ENCODE assay signal across 8 cellular contexts in the genomic region with DNA sequence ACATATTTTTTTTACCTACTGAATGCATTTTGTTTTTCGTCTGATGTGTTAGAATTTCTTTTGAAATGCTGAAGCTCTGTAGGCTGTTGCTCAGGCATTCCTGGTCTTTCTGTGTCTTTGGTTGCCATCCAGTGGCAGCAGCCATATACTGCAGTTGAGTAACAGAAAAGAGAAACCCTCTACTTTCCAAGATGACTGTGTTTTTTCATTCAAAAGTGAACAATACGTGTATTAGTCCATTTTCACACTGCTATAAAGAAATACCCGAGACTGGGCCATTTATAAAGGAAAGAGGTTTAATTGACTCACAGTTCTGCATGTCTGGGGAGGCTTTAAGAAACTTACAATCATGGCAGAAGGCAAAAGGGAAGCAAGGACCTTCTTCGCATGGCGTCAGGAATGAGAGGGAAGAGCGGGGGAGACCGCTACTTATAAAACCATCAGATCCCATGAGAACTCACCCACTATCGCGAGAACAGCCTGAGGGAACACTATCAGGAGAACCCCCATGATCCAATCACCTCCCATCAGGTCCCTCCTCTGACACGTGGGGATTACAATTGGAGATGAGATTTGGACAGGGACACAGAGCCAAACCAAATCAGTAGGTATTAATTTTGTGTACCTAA. TPM values are rescaled to one million over a fixed set of nuclear protein-coding genes. Genes with fewer than 3 reads are reported as not detected.
DNase-seq lines count a peak whose midpoint lies in the region; ATAC-seq, FAIRE-seq and TF ChIP-seq lines count a peak whose summit lies in the region.

No MANE protein-coding gene starts in this region.

- H3K4me1 ChIP-seq in iPS-20b (ENCODE audit: insufficient read depth, low read length) (no peaks in the 10 kb centered on the region), smooth muscle cell (ENCODE audit: low read depth) (peaks cover 4% of the 10 kb centered on the region)

- H3K4me3 ChIP-seq in brain microvascular endothelial cell (ENCODE audit: low read depth, low read length): peak overlapping the region; percentile 28
- H3K4me3 ChIP-seq in iPS-20b (ENCODE audit: low read length): peak overlapping the region; percentile 52; the same call in 1 of the 2 replicates
- H3K4me3 ChIP-seq in smooth muscle cell: peak overlapping the region; percentile 45

- no peak overlapping the region for H3K9ac ChIP-seq in iPS-20b (ENCODE audit: low read depth, low read length)
- no peak overlapping the region for H3K9ac ChIP-seq in smooth muscle cell (ENCODE audit: low read depth)

- H3K4me2 ChIP-seq in smooth muscle cell: peak overlapping the region; percentile 77

- no peaks in the 10 kb centered on the region for H4K20me1 ChIP-seq in smooth muscle cell (ENCODE audit: low read depth)

- H3K27ac ChIP-seq in brain microvascular endothelial cell (no peak overlapping the region), iPS-20b (ENCODE audit: low read length) (no peak overlapping the region), smooth muscle cell (ENCODE audit: low read depth) (no peak overlapping the region)

- H3K9me3 ChIP-seq in iPS-20b (ENCODE audit: insufficient read depth, low read depth, low read length) (no peaks in the 10 kb centered on the region), smooth muscle cell (replicated peaks; ENCODE audit: low read depth) (no peaks in the 10 kb centered on the region)

- no peaks in the 10 kb centered on the region for H3K79me2 ChIP-seq in smooth muscle cell (ENCODE audit: low read depth)

- in situ Hi-C loops in brain microvascular endothelial cell (cut with HindIII; ENCODE audit: low pct_ligation_motif_present, low sequenced_read_pairs): no loop called here

- H3F3A ChIP-seq in smooth muscle cell (ENCODE audit: low read depth): no peaks in the 10 kb centered on the region

- TF ChIP-seq CTCF in brain microvascular endothelial cell (IDR thresholded peaks at IDR 0.05; ENCODE audit: low read depth, low read length, missing control alignments) (peak; percentile 85), smooth muscle cell (IDR thresholded peaks at IDR 0.05; ENCODE audit: borderline replicate concordance, insufficient read depth, poor library complexity, severe bottlenecking) (peak; percentile 71)

- 22% methylated on average over 10 of the region's 10 CpGs for WGBS in smooth muscle cell (ENCODE audit: low lambda C conversion rate)

- FAIRE-seq in H54 (lab: Jason Lieb, UNC): peak; percentile 93

- ATAC-seq in GM18873 (IDR thresholded peaks at IDR 0.05; ENCODE audit: low FRiP score, unreplicated experiment): no peak

- peak; percentile 57; the same call in 1 of the 2 replicates for TF ChIP-seq POLR2A in H54 (IDR thresholded peaks at IDR 0.05; ENCODE audit: low read depth, low read length)

- peak overlapping the region; percentile 60 for H2AFZ ChIP-seq in smooth muscle cell (ENCODE audit: low read depth)

- DNase-seq in DMS53 treated with DMSO at 0.1 percent for 48 hours (lab: John Stamatoyannopoulos, UW; ENCODE audit: unreplicated experiment): peak; percentile 62
- peak; percentile 40 for DNase-seq in H54 (ENCODE audit: insufficient read length, low spot score)
- DNase-seq in NCI-H1436 treated with DMSO at 0.1 percent for 48 hours (lab: John Stamatoyannopoulos, UW): peak; percentile 31
- DNase-seq in T-helper 9 cell: peak; percentile 32
- DNase-seq in brain microvascular endothelial cell: peak; percentile 80
- DNase-seq in smooth muscle cell (lab: John Stamatoyannopoulos, UW; ENCODE audit: unreplicated experiment): no peak

- H3K36me3 ChIP-seq in brain microvascular endothelial cell (replicated peaks) (no peaks in the 10 kb centered on the region), iPS-20b (ENCODE audit: insufficient read depth, low read depth, low read length) (no peaks in the 10 kb centered on the region), smooth muscle cell (ENCODE audit: low read depth) (no peaks in the 10 kb centered on the region)

- H3K27me3 ChIP-seq in brain microvascular endothelial cell (replicated peaks) (no peaks in the 10 kb centered on the region), iPS-20b (ENCODE audit: insufficient read depth, low read length) (peaks cover 19% of the 10 kb centered on the region), smooth muscle cell (ENCODE audit: low read depth) (no peaks in the 10 kb centered on the region)

RNA-seq across cellular contexts. Expression of a gene that starts 4.7 kb away (rescaled TPM):
- 31.4 and 40.3 TPM in 2 replicates for total RNA-seq in smooth muscle cell
- 23.0 and 43.3 TPM in 2 replicates for polyA plus RNA-seq in smooth muscle cell
